8 cellular contexts compared by ENCODE assay signal in the genomic region with DNA sequence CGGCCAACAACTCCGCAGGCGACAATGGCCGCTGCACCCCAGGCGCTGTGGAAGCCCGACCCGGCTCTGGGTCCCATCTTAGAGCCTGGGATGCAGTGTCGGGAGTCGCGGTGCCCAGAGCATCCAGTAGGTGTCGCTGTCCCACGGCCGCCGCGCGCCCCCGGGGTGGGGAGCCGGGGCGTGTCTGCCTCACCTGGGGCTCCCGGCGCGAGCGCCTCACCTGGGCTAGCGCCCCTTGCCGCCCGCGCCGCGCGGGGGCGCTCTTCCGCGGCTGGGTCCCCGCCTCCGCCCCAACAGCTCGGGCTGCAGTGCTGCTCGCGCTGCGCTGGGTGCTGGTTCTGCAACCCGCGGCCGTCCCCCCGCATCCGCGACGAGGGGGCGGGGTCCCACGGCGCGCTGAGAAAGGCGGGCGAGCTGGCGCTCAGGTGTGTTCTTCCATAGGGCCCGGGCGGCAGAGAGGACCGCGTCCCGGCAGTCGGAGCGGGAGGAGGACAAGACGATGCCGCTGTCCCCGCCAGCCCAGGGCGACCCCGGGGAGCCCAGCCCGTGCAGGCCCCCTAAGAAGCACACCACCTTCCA. TPM values are rescaled to one million over a fixed set of nuclear protein-coding genes. Genes with fewer than 3 reads are reported as not detected.
DNase-seq lines count a peak whose midpoint lies in the region; ATAC-seq and TF ChIP-seq lines count a peak whose summit lies in the region.

A gene with protein sequence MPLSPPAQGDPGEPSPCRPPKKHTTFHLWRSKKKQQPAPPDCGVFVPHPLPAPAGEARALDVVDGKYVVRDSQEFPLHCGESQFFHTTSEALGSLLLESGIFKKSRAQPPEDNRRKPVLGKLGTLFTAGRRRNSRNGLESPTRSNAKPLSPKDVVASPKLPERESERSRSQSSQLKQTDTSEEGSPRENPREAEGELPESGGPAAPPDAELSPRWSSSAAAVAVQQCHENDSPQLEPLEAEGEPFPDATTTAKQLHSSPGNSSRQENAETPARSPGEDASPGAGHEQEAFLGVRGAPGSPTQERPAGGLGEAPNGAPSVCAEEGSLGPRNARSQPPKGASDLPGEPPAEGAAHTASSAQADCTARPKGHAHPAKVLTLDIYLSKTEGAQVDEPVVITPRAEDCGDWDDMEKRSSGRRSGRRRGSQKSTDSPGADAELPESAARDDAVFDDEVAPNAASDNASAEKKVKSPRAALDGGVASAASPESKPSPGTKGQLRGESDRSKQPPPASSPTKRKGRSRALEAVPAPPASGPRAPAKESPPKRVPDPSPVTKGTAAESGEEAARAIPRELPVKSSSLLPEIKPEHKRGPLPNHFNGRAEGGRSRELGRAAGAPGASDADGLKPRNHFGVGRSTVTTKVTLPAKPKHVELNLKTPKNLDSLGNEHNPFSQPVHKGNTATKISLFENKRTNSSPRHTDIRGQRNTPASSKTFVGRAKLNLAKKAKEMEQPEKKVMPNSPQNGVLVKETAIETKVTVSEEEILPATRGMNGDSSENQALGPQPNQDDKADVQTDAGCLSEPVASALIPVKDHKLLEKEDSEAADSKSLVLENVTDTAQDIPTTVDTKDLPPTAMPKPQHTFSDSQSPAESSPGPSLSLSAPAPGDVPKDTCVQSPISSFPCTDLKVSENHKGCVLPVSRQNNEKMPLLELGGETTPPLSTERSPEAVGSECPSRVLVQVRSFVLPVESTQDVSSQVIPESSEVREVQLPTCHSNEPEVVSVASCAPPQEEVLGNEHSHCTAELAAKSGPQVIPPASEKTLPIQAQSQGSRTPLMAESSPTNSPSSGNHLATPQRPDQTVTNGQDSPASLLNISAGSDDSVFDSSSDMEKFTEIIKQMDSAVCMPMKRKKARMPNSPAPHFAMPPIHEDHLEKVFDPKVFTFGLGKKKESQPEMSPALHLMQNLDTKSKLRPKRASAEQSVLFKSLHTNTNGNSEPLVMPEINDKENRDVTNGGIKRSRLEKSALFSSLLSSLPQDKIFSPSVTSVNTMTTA (N-terminal part only) (plus strand): TSS at position 308 of the 579 bp plus-strand sequence. CDS start 192 bp downstream, at position 500.

- H3K4me2 ChIP-seq in HCT116 (ENCODE audit: low read length): peak within 1 kb of the TSS; percentile 86

- no peak within 1 kb of the TSS for H3K27ac Mint-ChIP-seq in central memory CD8-positive, alpha-beta T cell (ENCODE audit: low read depth)

- no peaks in the 10 kb centered on the region for H3K9me3 ChIP-seq in HCT116 (ENCODE audit: control insufficient read depth in 1 of 2, insufficient read depth in 1 of 2, low read depth in 1 of 2, low read length in 2 of 2)

- H3K4me1 ChIP-seq in HCT116 (ENCODE audit: control insufficient read depth in 1 of 2, insufficient read depth in 2 of 2, low read length in 2 of 2): peaks cover 5 to 17% of the 10 kb centered on the region in 2 experiments; a peak in 3 of 4 replicates

- ATAC-seq in HCT116 (peak; percentile 91), HG02763 (IDR thresholded peaks at IDR 0.05; ENCODE audit: unreplicated experiment) (no peak)
- ATAC-seq in activated CD4-positive, CD25-positive, alpha-beta regulatory T cell treated with anti-CD3 and anti-CD28 coated beads, Interleukin-2, amount 50 U/mL, for 24 hours: peak; percentile 75 to 84
- peak; percentile 85 for ATAC-seq in central memory CD8-positive, alpha-beta T cell (replicated peaks; ENCODE audit: extremely low read depth, poor library complexity, severe bottlenecking)

- H3K27me3 ChIP-seq in HCT116 (ENCODE audit: insufficient read depth, low read length): no peaks in the 10 kb centered on the region

- no peaks in the 10 kb centered on the region; the same call in 1 of the 2 replicates for H4K20me1 ChIP-seq in HCT116 (ENCODE audit: insufficient read depth)

- DNase-seq in DMS79 treated with DMSO at 0.1 percent for 48 hours (lab: John Stamatoyannopoulos, UW) (peak; percentile 68), HCT116 (ENCODE audit: low read depth, low spot score) (peak; percentile 75), NCI-H187 treated with DMSO at 0.1 percent for 48 hours (lab: John Stamatoyannopoulos, UW) (peak; percentile 28), left kidney (ENCODE audit: low read depth, low spot score) (peak; percentile 86)
- DNase-seq in central memory CD8-positive, alpha-beta T cell (ENCODE audit: low spot score in 2 of 2): peak; percentile 57 to 71
- peak; percentile 73 to 75 for DNase-seq in stimulated activated CD4-positive, alpha-beta T cell treated with anti-CD3 and anti-CD28 coated beads, Interleukin-2, amount 100 ng/mL, for 24 hours

- POLR2A ChIA-PET in HCT116 (lab: Charles Lee): interaction anchor here (0.9 to 1.4 kb wide), 5 partner anchors 9 to 81 kb away, joined by 3 to 5 read pairs (median 4); a partner anchor contains a TSS

- CTCF ChIA-PET in HCT116 (lab: Charles Lee): interaction anchor here (0.6 to 3.0 kb wide), 18 partner anchors 11 to 637 kb away, joined by 3 to 52 read pairs (median 4); no protein-coding TSS in a partner anchor

- RAD21 ChIA-PET in HCT116 (lab: Charles Lee; ENCODE audit: low non-redundant PET in 1 of 2, low total read pairs in 2 of 2, uncharacterized antibody in 2 of 2, unreplicated experiment in 2 of 2): interaction anchor here in 1 of 2 experiments (0.7 kb wide), 1 partner anchor 25 kb away, joined by 3 read pairs; no protein-coding TSS in a partner anchor

- no peaks in the 10 kb centered on the region for H3K36me3 ChIP-seq in HCT116 (ENCODE audit: control insufficient read depth in 1 of 2, insufficient read depth in 2 of 2, low read length in 2 of 2)

- H3K27ac ChIP-seq in HCT116 (ENCODE audit: low read depth, low read length): peak within 1 kb of the TSS; percentile 64

- peaks cover 2% of the 10 kb centered on the region for H3K36me3 Mint-ChIP-seq in central memory CD8-positive, alpha-beta T cell (ENCODE audit: insufficient read depth)

- peaks cover 5% of the 10 kb centered on the region for H3K4me1 Mint-ChIP-seq in central memory CD8-positive, alpha-beta T cell

- BruUV-seq in HCT116 (replicated peaks; lab: Mats Ljungman, UMichigan): no TSS peak

- peaks cover 4% of the 10 kb centered on the region; the same call in 1 of the 2 replicates for H3K79me2 ChIP-seq in HCT116 (ENCODE audit: insufficient read depth, low read length)

- no peak for TF ChIP-seq POLR2A in HCT116 (IDR thresholded peaks at IDR 0.05; ENCODE audit: borderline replicate concordance, extremely low read depth, insufficient read depth, insufficient read length)

- H3K4me3 ChIP-seq in HCT116 (replicated peaks in 1 of 2; ENCODE audit: low read depth in 1 of 2, low read length in 2 of 2): peak within 1 kb of the TSS; percentile 74 to 88

- peak; percentile 89 to 90 (median 90) for TF ChIP-seq CTCF in HCT116 (IDR thresholded peaks at IDR 0.05 in 2 of 3, conservative IDR thresholded peaks at IDR 0.05 in 1 of 3; ENCODE audit: borderline replicate concordance in 1 of 3, insufficient read depth in 1 of 3, low read depth in 2 of 3, low read length in 2 of 3)

- H3K9me2 ChIP-seq in HCT116 (ENCODE audit: insufficient read depth): no peaks in the 10 kb centered on the region

- no peaks in the 10 kb centered on the region for H3K9me3 Mint-ChIP-seq in central memory CD8-positive, alpha-beta T cell

- H3K9ac ChIP-seq in HCT116 (ENCODE audit: low read length): peak within 1 kb of the TSS; percentile 81

- H3K4me3 Mint-ChIP-seq in central memory CD8-positive, alpha-beta T cell: peak within 1 kb of the TSS; percentile 83

- H3K27me3 Mint-ChIP-seq in central memory CD8-positive, alpha-beta T cell: peaks cover 35% of the 10 kb centered on the region

- intact Hi-C loops in HCT116 (cut with micrococcal nuclease): loop anchor here (1.0 kb wide), 2 partner anchors 21 to 206 kb away; no protein-coding TSS in a partner anchor

- H2AFZ ChIP-seq in HCT116 (ENCODE audit: low read depth, low read length, poor library complexity, severe bottlenecking): peak within 1 kb of the TSS; percentile 100

- TF ChIP-seq RAD21 in HCT116 (IDR thresholded peaks at IDR 0.05; ENCODE audit: low read depth): peak; percentile 86

TF ChIP-seq in HCT116, 20 proteins besides CTCF, POLR2A, EP300 and RAD21 (continues in another document):
- TF ChIP-seq SRF (IDR thresholded peaks at IDR 0.05; ENCODE audit: low read depth): no peak
- TF ChIP-seq POLR2AphosphoS5 (IDR thresholded peaks at IDR 0.05; ENCODE audit: low read depth, low read length): peak; percentile 70
- TF ChIP-seq EZH2phosphoT487 (IDR thresholded peaks at IDR 0.05; ENCODE audit: borderline replicate concordance): no peak
- no peak for TF ChIP-seq SIN3A (IDR thresholded peaks at IDR 0.05; ENCODE audit: low read depth)
- TF ChIP-seq, protein P1, sequence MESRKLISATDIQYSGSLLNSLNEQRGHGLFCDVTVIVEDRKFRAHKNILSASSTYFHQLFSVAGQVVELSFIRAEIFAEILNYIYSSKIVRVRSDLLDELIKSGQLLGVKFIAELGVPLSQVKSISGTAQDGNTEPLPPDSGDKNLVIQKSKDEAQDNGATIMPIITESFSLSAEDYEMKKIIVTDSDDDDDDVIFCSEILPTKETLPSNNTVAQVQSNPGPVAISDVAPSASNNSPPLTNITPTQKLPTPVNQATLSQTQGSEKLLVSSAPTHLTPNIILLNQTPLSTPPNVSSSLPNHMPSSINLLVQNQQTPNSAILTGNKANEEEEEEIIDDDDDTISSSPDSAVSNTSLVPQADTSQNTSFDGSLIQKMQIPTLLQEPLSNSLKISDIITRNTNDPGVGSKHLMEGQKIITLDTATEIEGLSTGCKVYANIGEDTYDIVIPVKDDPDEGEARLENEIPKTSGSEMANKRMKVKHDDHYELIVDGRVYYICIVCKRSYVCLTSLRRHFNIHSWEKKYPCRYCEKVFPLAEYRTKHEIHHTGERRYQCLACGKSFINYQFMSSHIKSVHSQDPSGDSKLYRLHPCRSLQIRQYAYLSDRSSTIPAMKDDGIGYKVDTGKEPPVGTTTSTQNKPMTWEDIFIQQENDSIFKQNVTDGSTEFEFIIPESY (IDR thresholded peaks at IDR 0.05; ENCODE audit: extremely low read depth, insufficient replicate concordance, low read length): no peak
- peak; percentile 90 for TF ChIP-seq CBX3 (IDR thresholded peaks at IDR 0.05; ENCODE audit: low read depth)
- TF ChIP-seq FOSL1 (IDR thresholded peaks at IDR 0.05; ENCODE audit: low read depth): no peak
- TF ChIP-seq SP1 (IDR thresholded peaks at IDR 0.05; ENCODE audit: low read depth): no peak
- no peak for TF ChIP-seq TCF7L2 (IDR thresholded peaks at IDR 0.05; ENCODE audit: borderline replicate concordance, extremely low read depth, insufficient read depth, insufficient read length)
- TF ChIP-seq EGR1 (IDR thresholded peaks at IDR 0.05; ENCODE audit: low read depth): peak; percentile 70; the same call in 1 of the 2 replicates
- TF ChIP-seq ZNF274 (IDR thresholded peaks at IDR 0.05; ENCODE audit: low read depth, low read length): no peak
- no peak for TF ChIP-seq EZH2 (IDR thresholded peaks at IDR 0.05)
- no peak for TF ChIP-seq ZFX (IDR thresholded peaks at IDR 0.05)
- TF ChIP-seq JUND (IDR thresholded peaks at IDR 0.05): no peak
- TF ChIP-seq YY1 (IDR thresholded peaks at IDR 0.05; ENCODE audit: extremely low read depth, insufficient replicate concordance, low read depth, low read length): peak; percentile 91

RNA-seq across cellular contexts. Expression of the gene that starts here (rescaled TPM):
- total RNA-seq in HCT116 (2021; ENCODE audit: unreplicated experiment): 10.7 TPM
- polyA plus RNA-seq in HCT116 (2012): 3.9 and 5.1 TPM in 2 replicates

Comparison
In these comparisons a context has a peak if more than half of its experiments do, and no peak if none do; other contexts are left out.
1. DNase-seq: peak in every context shown above with its lines; median percentile 86 in left kidney; 75 in HCT116; 74 in stimulated activated CD4-positive, alpha-beta T cell treated with anti-CD3 and anti-CD28 coated beads, Interleukin-2, amount 100 ng/mL, for 24 hours; 68 in DMS79 treated with DMSO at 0.1 percent for 48 hours; 64 in central memory CD8-positive, alpha-beta T cell; 28 in NCI-H187 treated with DMSO at 0.1 percent for 48 hours.